Comparison of ENCODE assay signal across 8 cellular contexts in genomic region chr17:81923302-81924260, GRCh38. TPM values are rescaled to one million over a fixed set of nuclear protein-coding genes. Genes with fewer than 3 reads are reported as not detected.
DNase-seq lines count a peak whose midpoint lies in the region; ATAC-seq and TF ChIP-seq lines count a peak whose summit lies in the region.

No MANE protein-coding gene starts in this region.

- DNase-seq in AG04449 (ENCODE audit: low read depth, low spot score) (no peak), HT-29 (ENCODE audit: low spot score) (peak; percentile 89), amniotic epithelial cell (ENCODE audit: low read depth) (peak; percentile 86), left ventricle myocardium superior (peak; percentile 83), renal cortical epithelial cell (ENCODE audit: low read depth) (peak; percentile 58), NCI-H2171 (lab: John Stamatoyannopoulos, UW) (no peak)
- no peak for DNase-seq in activated CD8-positive, alpha-beta T cell treated with anti-CD3 and anti-CD28 coated beads for 36 hours

- POLR2A ChIA-PET in AG04449 (lab: Yijun Ruan, JAX): interaction anchor here (0.8 to 1.3 kb wide), 3 partner anchors 8 to 68 kb away, joined by 3 read pairs; no protein-coding TSS in a partner anchor
- POLR2A ChIA-PET in activated CD8-positive, alpha-beta T cell treated with anti-CD3 and anti-CD28 coated beads for 36 hours (lab: Charles Lee): interaction anchor here (1.2 to 2.4 kb wide), 4 partner anchors 10 to 52 kb away, joined by 3 to 9 read pairs (median 6); partner anchors contain the start of genes ARHGDIA and PCYT2

- peak; percentile 44 for ATAC-seq in left ventricle myocardium superior
- no peak for ATAC-seq in activated CD8-positive, alpha-beta T cell treated with anti-CD3 and anti-CD28 coated beads for 36 hours
- ATAC-seq in GM18868 (IDR thresholded peaks at IDR 0.05; ENCODE audit: unreplicated experiment): no peak

- CTCF ChIA-PET in AG04449 (lab: Yijun Ruan, JAX): interaction anchor here (0.8 to 1.8 kb wide), 5 partner anchors 12 to 98 kb away, joined by 3 to 6 read pairs (median 4); partner anchors contain the start of gene PCYT2
- CTCF ChIA-PET in activated CD8-positive, alpha-beta T cell treated with anti-CD3 and anti-CD28 coated beads for 36 hours (lab: Charles Lee): interaction anchor here (1.1 to 5.1 kb wide), 2 partner anchors 9 to 98 kb away, joined by 4 to 23 read pairs; partner anchors contain the start of gene CENPX

- H3K36me3 Mint-ChIP-seq in activated CD8-positive, alpha-beta T cell treated with anti-CD3 and anti-CD28 coated beads for 36 hours (ENCODE audit: low read depth): peaks cover 3% of the 10 kb centered on the region

- intact Hi-C loops in left ventricle myocardium superior (cut with micrococcal nuclease): no loop called here
- intact Hi-C loops in activated CD8-positive, alpha-beta T cell treated with anti-CD3 and anti-CD28 coated beads for 36 hours (cut with micrococcal nuclease): no loop called here

- peaks cover 21% of the 10 kb centered on the region for H3K4me1 Mint-ChIP-seq in activated CD8-positive, alpha-beta T cell treated with anti-CD3 and anti-CD28 coated beads for 36 hours (ENCODE audit: low read depth)

- TF ChIP-seq CTCF in AG04449 (IDR thresholded peaks at IDR 0.05; ENCODE audit: insufficient read depth, low read length, missing control alignments): no peak
- no peak for TF ChIP-seq CTCF in activated CD8-positive, alpha-beta T cell treated with anti-CD3 and anti-CD28 coated beads for 36 hours (IDR thresholded peaks at IDR 0.05)

- H3K27ac Mint-ChIP-seq in activated CD8-positive, alpha-beta T cell treated with anti-CD3 and anti-CD28 coated beads for 36 hours: no peak overlapping the region

- H3K4me3 ChIP-seq in AG04449 (ENCODE audit: low read depth, low read length): peak overlapping the region; percentile 47

- H3K4me3 Mint-ChIP-seq in activated CD8-positive, alpha-beta T cell treated with anti-CD3 and anti-CD28 coated beads for 36 hours: no peak overlapping the region

- H3K9me3 Mint-ChIP-seq in activated CD8-positive, alpha-beta T cell treated with anti-CD3 and anti-CD28 coated beads for 36 hours: no peaks in the 10 kb centered on the region

- no peaks in the 10 kb centered on the region for H3K27me3 Mint-ChIP-seq in activated CD8-positive, alpha-beta T cell treated with anti-CD3 and anti-CD28 coated beads for 36 hours

RNA-seq across cellular contexts. Expression of gene MAFG, which starts 4.0 kb away (rescaled TPM):
- total RNA-seq in HT-29 (2014; rRNA removed; shearing (Covaris generic)): 42.8 and 45.5 TPM in 2 replicates
- total RNA-seq in left ventricle myocardium superior (27.5 TPM), renal cortical epithelial cell (11.3 and 14.4 TPM in 2 replicates)
- 10 to 100 TPM; 12.4 to 14.1 TPM for total RNA-seq in activated CD8-positive, alpha-beta T cell treated with anti-CD3 and anti-CD28 coated beads for 36 hours

RNA-seq across cellular contexts. Expression of gene SIRT7, which starts 5.6 kb away (rescaled TPM):
- total RNA-seq in HT-29 (2014; rRNA removed; shearing (Covaris generic)): 101 and 121 TPM in 2 replicates
- 6.3 TPM for total RNA-seq in left ventricle myocardium superior
- 17.9 and 20.4 TPM in 2 replicates for total RNA-seq in renal cortical epithelial cell
- total RNA-seq in activated CD8-positive, alpha-beta T cell treated with anti-CD3 and anti-CD28 coated beads for 36 hours: 10 to 100 TPM; 28.1 to 32.0 TPM

RNA-seq across cellular contexts. Expression of gene PCYT2, which starts 12.4 kb away (rescaled TPM):
- 163 and 167 TPM in 2 replicates for total RNA-seq in HT-29 (2014; rRNA removed; shearing (Covaris generic))
- total RNA-seq in left ventricle myocardium superior: 28.4 TPM
- 18.6 and 47.2 TPM in 2 replicates for total RNA-seq in renal cortical epithelial cell
- total RNA-seq in activated CD8-positive, alpha-beta T cell treated with anti-CD3 and anti-CD28 coated beads for 36 hours: 10 to 100 TPM; 20.5 to 22.6 TPM

RNA-seq across cellular contexts. Expression of gene PYCR1, which starts 13.5 kb away (rescaled TPM):
- total RNA-seq in HT-29 (2014; rRNA removed; shearing (Covaris generic)): 255 and 273 TPM in 2 replicates
- 4.0 TPM for total RNA-seq in left ventricle myocardium superior
- total RNA-seq in renal cortical epithelial cell: 69.3 and 122 TPM in 2 replicates
- 100 to 1,000 TPM; 140 to 141 TPM for total RNA-seq in activated CD8-positive, alpha-beta T cell treated with anti-CD3 and anti-CD28 coated beads for 36 hours

RNA-seq across cellular contexts. Expression of gene NPB, which starts 21.5 kb away (rescaled TPM):
- total RNA-seq in HT-29 (2014; rRNA removed; shearing (Covaris generic)): 2.4 and 3.2 TPM in 2 replicates
- 0.69 TPM for total RNA-seq in left ventricle myocardium superior
- 0.25 and 3.3 TPM in 2 replicates for total RNA-seq in renal cortical epithelial cell
- total RNA-seq in activated CD8-positive, alpha-beta T cell treated with anti-CD3 and anti-CD28 coated beads for 36 hours: under 1 TPM in 1 of 2 experiments, not detected in 1; 0.18 TPM

Comparison
In these comparisons a context has a peak if more than half of its experiments do, and no peak if none do; other contexts are left out.
1. DNase-seq: peak in HT-29 (single experiment), amniotic epithelial cell (single experiment), left ventricle myocardium superior (single experiment) and renal cortical epithelial cell (single experiment); none in AG04449 (single experiment), NCI-H2171 (single experiment) and activated CD8-positive, alpha-beta T cell treated with anti-CD3 and anti-CD28 coated beads for 36 hours (single experiment).